ENCODE assay signal across 15 cellular contexts in the genomic region with DNA sequence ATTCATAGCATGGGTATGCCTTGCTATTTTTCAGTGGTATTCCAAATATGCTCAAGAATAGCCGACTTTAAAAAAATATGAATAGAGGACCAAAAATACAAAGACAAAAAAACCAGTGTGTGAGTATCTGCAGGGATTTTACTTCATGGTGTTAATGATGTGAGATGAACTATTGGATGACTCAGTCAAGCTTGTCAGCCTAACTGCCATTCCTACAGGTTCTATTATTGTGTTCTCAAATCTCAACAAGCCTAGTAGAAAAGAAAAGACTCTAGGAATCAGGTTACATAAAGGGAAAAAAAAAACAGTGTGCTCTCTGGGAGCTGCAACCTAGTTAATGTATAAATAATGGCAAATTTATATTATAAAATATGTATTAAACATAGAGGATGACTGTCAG.
"Had no signal": no experiment of that assay in that cellular context is flagged by ENCODE, and none has a peak within 500 bp of the region (broad histone marks: within the 10 kb centered on the region; RNA-seq: fewer than 3 reads in every experiment).

No MANE protein-coding gene starts in this region.

- DNase-seq: activated CD4-positive, alpha-beta T cell treated with anti-CD3 and anti-CD28 coated beads for 4 hours; activated CD8-positive, alpha-beta memory T cell treated with anti-CD3 and anti-CD28 coated beads, Interleukin-2, amount 50 U/mL, for 48 hours; activated CD8-positive, alpha-beta T cell treated with anti-CD3 and anti-CD28 coated beads, Interleukin-2, amount 10 ng/mL, durations not matched to agents 7 days and 5 days; activated naive CD4-positive, alpha-beta T cell treated with Interleukin-2 at 50 U/mL for 16 hours; activated naive CD8-positive, alpha-beta T cell treated with anti-CD3 and anti-CD28 coated beads, Interleukin-2, amount 50 U/mL, for 24 hours; naive thymus-derived CD4-positive, alpha-beta T cell; right cardiac atrium; spleen; stimulated activated CD4-positive, alpha-beta T cell treated with anti-CD3 and anti-CD28 coated beads, Interleukin-1b, Interleukin-23, amount 100 ng/mL, for 48 hours; transverse colon had no signal

- H3K4me3 ChIP-seq: ascending aorta, cardiac muscle cell, lung, spleen, transverse colon had no signal

- H3K27me3 ChIP-seq: ascending aorta, cardiac muscle cell, spleen, transverse colon had no signal

- ATAC-seq: activated CD8-positive, alpha-beta T cell treated with anti-CD3 and anti-CD28 coated beads, Interleukin-2, amount 10 ng/mL, durations not matched to agents 7 days and 5 days; activated naive CD8-positive, alpha-beta T cell treated with anti-CD3 and anti-CD28 coated beads, Interleukin-2, amount 50 U/mL, for 24 hours; naive thymus-derived CD4-positive, alpha-beta T cell; right cardiac atrium; stimulated activated memory B cell treated with anti-CD40 and anti-IgM and Interleukin-4, amounts not matched to agents 10 μg/mL and 1 μg/mL and 100 μg/mL, for 72 hours had no signal

- H3K4me1 ChIP-seq: ascending aorta, parathyroid adenoma, spleen, transverse colon had no signal

- H3K36me3 ChIP-seq: ascending aorta, cardiac muscle cell, spleen, transverse colon had no signal

- H3K9me3 ChIP-seq: ascending aorta, transverse colon had no signal

- H3K27ac ChIP-seq: ascending aorta, cardiac muscle cell, parathyroid adenoma, spleen, transverse colon had no signal
